1 cellular context compared by ENCODE assay signal in genomic region chr6:14641401-14641800, GRCh38.
TF ChIP-seq lines count a peak whose summit lies in the region.

No MANE protein-coding gene starts in this region.

TF ChIP-seq in H1, 55 proteins besides CTCF, POLR2A, EP300 and RAD21:
- TF ChIP-seq EGR1 (IDR thresholded peaks at IDR 0.05; ENCODE audit: borderline replicate concordance, low read depth, low read length) (no peak), POU5F1 (IDR thresholded peaks at IDR 0.05; ENCODE audit: low read depth, low read length) (no peak), RNF2 (IDR thresholded peaks at IDR 0.05; ENCODE audit: borderline replicate concordance, low read depth, low read length, missing control alignments, poor library complexity, severe bottlenecking) (no peak), SAP30 (IDR thresholded peaks at IDR 0.05; ENCODE audit: insufficient read depth, insufficient replicate concordance, low read length) (no peak), SP1 (IDR thresholded peaks at IDR 0.05; ENCODE audit: low read depth, low read length) (no peak), SIN3A (conservative IDR thresholded peaks at IDR 0.05 in 1 of 2, IDR thresholded peaks at IDR 0.05 in 1 of 2; ENCODE audit: low read depth in 1 of 2, low read length in 2 of 2) (no peak), SIRT6 (IDR thresholded peaks at IDR 0.05; ENCODE audit: low read length) (no peak), PHF8 (conservative IDR thresholded peaks at IDR 0.05; ENCODE audit: low read depth, low read length) (no peak), E2F6 (IDR thresholded peaks at IDR 0.05) (no peak), ATF2 (IDR thresholded peaks at IDR 0.05; ENCODE audit: low read length) (no peak), JUND (IDR thresholded peaks at IDR 0.05; ENCODE audit: low read length) (no peak), RXRA (IDR thresholded peaks at IDR 0.05; ENCODE audit: insufficient read depth, low read depth, low read length) (no peak), FOSL1 (IDR thresholded peaks at IDR 0.05; ENCODE audit: insufficient read depth, low read depth, low read length) (no peak)
TF ChIP-seq in H1: peak in this region for 0.
